In genomic region chr3:129388791-129389571, GRCh38 we compare ENCODE assay signal across 8 cellular contexts. TPM values are rescaled to one million over a fixed set of nuclear protein-coding genes. Genes with fewer than 3 reads are reported as not detected.
DNase-seq lines count a peak whose midpoint lies in the region; TF ChIP-seq lines count a peak whose summit lies in the region.
"Not testable (repeated sequence)": the region's sequence is repeated elsewhere in the genome, so short reads cannot be mapped to it uniquely, and the experiment has no call there.

No MANE protein-coding gene starts in this region.

- DNase-seq in AG10803 (ENCODE audit: low read depth) (peak; percentile 72), HT1080 (ENCODE audit: low read depth) (peak; percentile 87), MCF 10A (ENCODE audit: unreplicated experiment) (peak; percentile 24), fibroblast of lung (ENCODE audit: low read depth in 2 of 2) (peak; percentile 82 to 85), islet precursor cell (peak; percentile 68)
- DNase-seq in SK-N-MC (ENCODE audit: low read depth, low spot score); neural progenitor cell (ENCODE audit: low spot score): not testable (repeated sequence)

- H3K36me3 ChIP-seq in SK-N-MC (ENCODE audit: insufficient read depth, low read length) (peaks cover 54% of the 10 kb centered on the region), fibroblast of lung (ENCODE audit: control insufficient read depth, insufficient read depth, low read length) (peaks cover 14% of the 10 kb centered on the region), subcutaneous abdominal adipose tissue (ENCODE audit: control insufficient read depth in 5 of 5, insufficient read depth in 5 of 5, low read length in 5 of 5) (peaks cover 4 to 64% (median 50%) of the 10 kb centered on the region in 5 donors)
- not testable (repeated sequence) for H3K36me3 ChIP-seq in neural progenitor cell

- TF ChIP-seq CTCF in AG10803 (conservative IDR thresholded peaks at IDR 0.05; ENCODE audit: low read length); MCF 10A (IDR thresholded peaks at IDR 0.05; ENCODE audit: unreplicated experiment); fibroblast of lung (conservative IDR thresholded peaks at IDR 0.05 in 1 of 2, IDR thresholded peaks at IDR 0.05 in 1 of 2; ENCODE audit: low read depth in 1 of 2, low read length in 2 of 2); neural progenitor cell (IDR thresholded peaks at IDR 0.05): not testable (repeated sequence)

- not testable (repeated sequence) for H3K4me3 ChIP-seq in AG10803 (ENCODE audit: low read length); SK-N-MC; fibroblast of lung (replicated peaks in 1 of 4; ENCODE audit: control extremely low read depth in 1 of 4, insufficient read depth in 1 of 4, low read depth in 3 of 4, low read length in 4 of 4); neural progenitor cell; subcutaneous abdominal adipose tissue (ENCODE audit: low read depth in 1 of 5, low read length in 5 of 5)

- H3K9me3 Mint-ChIP-seq in MCF 10A (ENCODE audit: unreplicated experiment); neural progenitor cell: not testable (repeated sequence)

- BruUV-seq in MCF 10A (replicated peaks; lab: Mats Ljungman, UMichigan) = not testable (repeated sequence)

- H3K27ac ChIP-seq in SK-N-MC (peak overlapping the region; percentile 75; the same call in 1 of the 2 replicates), fibroblast of lung (ENCODE audit: insufficient read depth, low read length) (peak overlapping the region; percentile 94), subcutaneous abdominal adipose tissue (ENCODE audit: low read depth, low read length) (peak overlapping the region; percentile 78)
- not testable (repeated sequence) for H3K27ac ChIP-seq in neural progenitor cell

- H3K9ac ChIP-seq in SK-N-MC (ENCODE audit: insufficient read length); fibroblast of lung (ENCODE audit: insufficient read depth, low read length); neural progenitor cell; subcutaneous abdominal adipose tissue (ENCODE audit: low read length in 5 of 5): not testable (repeated sequence)

- intact Hi-C loops in MCF 10A (cut with micrococcal nuclease) = not testable (repeated sequence)

- not testable (repeated sequence) for H3K9me3 ChIP-seq in SK-N-MC (ENCODE audit: low read depth, low read length); fibroblast of lung (ENCODE audit: control insufficient read depth, insufficient read depth, low read depth, low read length); neural progenitor cell (ENCODE audit: low read depth); subcutaneous abdominal adipose tissue (ENCODE audit: control insufficient read depth in 5 of 5, low read length in 5 of 5)

- CTCF ChIA-PET in MCF 10A (lab: Yijun Ruan, JAX) = interaction anchor here (0.6 kb wide), 1 partner anchor 885 kb away, joined by 3 read pairs; no protein-coding TSS in a partner anchor

- not testable (repeated sequence) for H3K4me3 Mint-ChIP-seq in MCF 10A (ENCODE audit: unreplicated experiment); neural progenitor cell

- peak overlapping the region; percentile 66 for H3K4me2 ChIP-seq in fibroblast of lung (ENCODE audit: extremely low read depth, insufficient read depth, low read length)
- H3K4me2 ChIP-seq in neural progenitor cell = not testable (repeated sequence)

- not testable (repeated sequence) for H4K20me1 ChIP-seq in fibroblast of lung (ENCODE audit: control insufficient read depth, extremely low read depth, insufficient read depth, low read length); neural progenitor cell (ENCODE audit: low read depth)

- H3K4me1 Mint-ChIP-seq in MCF 10A (ENCODE audit: insufficient read depth, unreplicated experiment) = not testable (repeated sequence)
- H3K4me1 Mint-ChIP-seq in neural progenitor cell = peaks cover 23% of the 10 kb centered on the region

- H3K36me3 Mint-ChIP-seq in MCF 10A (ENCODE audit: insufficient read depth, unreplicated experiment) = peaks cover 33% of the 10 kb centered on the region
- peaks cover 24% of the 10 kb centered on the region for H3K36me3 Mint-ChIP-seq in neural progenitor cell

- H3K27ac Mint-ChIP-seq in MCF 10A (ENCODE audit: low read depth, unreplicated experiment) = peak overlapping the region; percentile 13
- peak overlapping the region; percentile 66 for H3K27ac Mint-ChIP-seq in neural progenitor cell

- not testable (repeated sequence) for H3F3A ChIP-seq in neural progenitor cell (ENCODE audit: low read depth)

- not testable (repeated sequence) for H3K27me3 ChIP-seq in fibroblast of lung (ENCODE audit: control insufficient read depth, insufficient read depth, low read length); neural progenitor cell; subcutaneous abdominal adipose tissue (ENCODE audit: control insufficient read depth in 5 of 5, insufficient read depth in 4 of 5, low read length in 5 of 5)

- not testable (repeated sequence) for H3K79me2 ChIP-seq in fibroblast of lung (ENCODE audit: control insufficient read depth, insufficient read depth, low read length); neural progenitor cell (ENCODE audit: low read depth)

- not testable (repeated sequence) for H2AFZ ChIP-seq in fibroblast of lung (ENCODE audit: low read length); neural progenitor cell (replicated peaks)

- H3K4me1 ChIP-seq in fibroblast of lung (ENCODE audit: control insufficient read depth, extremely low read depth, insufficient read depth, low read length) (peaks cover 23% of the 10 kb centered on the region), subcutaneous abdominal adipose tissue (ENCODE audit: control insufficient read depth in 5 of 5, insufficient read depth in 5 of 5, low read length in 5 of 5) (peaks cover 3 to 44% (median 11%) of the 10 kb centered on the region in 5 donors)
- not testable (repeated sequence) for H3K4me1 ChIP-seq in neural progenitor cell

- POLR2A ChIA-PET in MCF 10A (lab: Yijun Ruan, JAX) = not testable (repeated sequence)

- not testable (repeated sequence) for H3K27me3 Mint-ChIP-seq in MCF 10A (ENCODE audit: insufficient read depth, unreplicated experiment); neural progenitor cell (ENCODE audit: insufficient read depth, low read depth)

RNA-seq across cellular contexts. Expression of gene EFCAB12, which starts 39.5 kb away (rescaled TPM):
- not detected in 2 replicates for total RNA-seq in HT1080 (2014; rRNA removed; shearing (Covaris generic))
- polyA plus RNA-seq in HT1080 (2015; cell fraction: cytosol; rRNA removed) = 0.05 TPM in 1 of 2 replicates, not detected in the other
- polyA plus RNA-seq in HT1080 (2015; cell fraction: nucleus; rRNA removed) = 0.04 and 0.09 TPM in 2 replicates
- total RNA-seq in MCF 10A (2022) = 0.22 TPM in 1 of 2 replicates, not detected in the other
- total RNA-seq in fibroblast of lung = under 0.01 and 0.17 TPM in 2 replicates
- 0.07 TPM in 1 of 2 replicates, not detected in the other for polyA plus RNA-seq in fibroblast of lung
- 0.03 and 0.14 TPM in 2 replicates for polyA plus RNA-seq in fibroblast of lung (2012)
- not detected in 2 replicates for polyA minus RNA-seq in fibroblast of lung (ENCODE audit: low replicate concordance)
- 0.13 and 0.22 TPM in 2 replicates for total RNA-seq in neural progenitor cell (ENCODE audit: low replicate concordance)

RNA-seq across cellular contexts. Expression of gene MBD4, which starts 50.8 kb away (rescaled TPM):
- total RNA-seq in HT1080 (2014; rRNA removed; shearing (Covaris generic)) = 26.0 and 35.7 TPM in 2 replicates
- polyA plus RNA-seq in HT1080 (2015; cell fraction: cytosol; rRNA removed) = 20.8 and 25.3 TPM in 2 replicates
- 47.6 and 51.1 TPM in 2 replicates for polyA plus RNA-seq in HT1080 (2015; cell fraction: nucleus; rRNA removed)
- total RNA-seq in MCF 10A (2022) (30.6 and 35.8 TPM in 2 replicates), fibroblast of lung (35.2 and 35.5 TPM in 2 replicates), neural progenitor cell (ENCODE audit: low replicate concordance) (35.0 and 46.3 TPM in 2 replicates)
- polyA plus RNA-seq in fibroblast of lung = 24.6 and 27.4 TPM in 2 replicates
- 16.2 and 16.7 TPM in 2 replicates for polyA plus RNA-seq in fibroblast of lung (2012)
- polyA minus RNA-seq in fibroblast of lung (ENCODE audit: low replicate concordance) = 1.2 and 4.8 TPM in 2 replicates

RNA-seq across cellular contexts. Expression of gene IFT122, which starts 51.0 kb away (rescaled TPM):
- 12.2 and 14.6 TPM in 2 replicates for total RNA-seq in HT1080 (2014; rRNA removed; shearing (Covaris generic))
- 8.6 and 10.1 TPM in 2 replicates for polyA plus RNA-seq in HT1080 (2015; cell fraction: cytosol; rRNA removed)
- 32.8 and 38.8 TPM in 2 replicates for polyA plus RNA-seq in HT1080 (2015; cell fraction: nucleus; rRNA removed)
- total RNA-seq in MCF 10A (2022) (18.7 and 21.0 TPM in 2 replicates), fibroblast of lung (16.9 and 27.2 TPM in 2 replicates), neural progenitor cell (ENCODE audit: low replicate concordance) (31.8 and 48.0 TPM in 2 replicates)
- polyA plus RNA-seq in fibroblast of lung = 13.2 and 17.9 TPM in 2 replicates
- 12.6 and 16.2 TPM in 2 replicates for polyA plus RNA-seq in fibroblast of lung (2012)
- 82.2 and 84.8 TPM in 2 replicates for polyA minus RNA-seq in fibroblast of lung (ENCODE audit: low replicate concordance)
